8 cellular contexts compared by ENCODE assay signal in genomic region chr1:87151500-87152421, GRCh38.
DNase-seq lines count a peak whose midpoint lies in the region; ATAC-seq and TF ChIP-seq lines count a peak whose summit lies in the region.

No MANE protein-coding gene starts in this region.

- H3K9me3 Mint-ChIP-seq in IgD-negative memory B cell (peaks cover 0 to under 1% (median 0%) of the 10 kb centered on the region in 3 donors), glutamatergic neuron (ENCODE audit: unreplicated experiment) (peaks cover 1% of the 10 kb centered on the region)

- H3K4me1 ChIP-seq in urinary bladder (ENCODE audit: insufficient read depth): no peaks in the 10 kb centered on the region

- H3K4me3 Mint-ChIP-seq in IgD-negative memory B cell (peak overlapping the region; percentile 69 to 93 (median 86)), glutamatergic neuron (ENCODE audit: unreplicated experiment) (peak overlapping the region; percentile 56)

- H3K36me3 Mint-ChIP-seq in IgD-negative memory B cell (no peaks in the 10 kb centered on the region), glutamatergic neuron (ENCODE audit: unreplicated experiment) (no peaks in the 10 kb centered on the region)

- H3K36me3 ChIP-seq in urinary bladder (ENCODE audit: insufficient read depth): no peaks in the 10 kb centered on the region

- TF ChIP-seq CTCF in glutamatergic neuron (IDR thresholded peaks at IDR 0.05; ENCODE audit: partially characterized antibody, unreplicated experiment) (peak; percentile 12), omental fat pad (IDR thresholded peaks at IDR 0.05) (no peak)

- 11% methylated on average over 45 of the region's 45 CpGs for WGBS in urinary bladder

- peak overlapping the region; percentile 20 for H3K4me3 ChIP-seq in urinary bladder (ENCODE audit: low read depth, low read length)

- H3K27ac Mint-ChIP-seq in IgD-negative memory B cell (no peak overlapping the region), glutamatergic neuron (ENCODE audit: unreplicated experiment) (no peak overlapping the region)

- H3K27ac ChIP-seq in urinary bladder (ENCODE audit: low read depth): peak overlapping the region; percentile 80

- DNase-seq in GF-D8 (lab: John Stamatoyannopoulos, UW): peak; percentile 27
- DNase-seq in activated T-cell treated with anti-CD3 and anti-CD28 coated beads, Interleukin-2, amount 50 U/mL, for 1 hour: peak; percentile 25
- DNase-seq in glutamatergic neuron: peak; percentile 81
- peak; percentile 50 for DNase-seq in omental fat pad (ENCODE audit: low spot score)
- DNase-seq in NCI-H1048 (lab: John Stamatoyannopoulos, UW): no peak

- H3K4me1 Mint-ChIP-seq in IgD-negative memory B cell: peaks cover 2 to 12% (median 8%) of the 10 kb centered on the region in 3 donors
- peaks cover 34% of the 10 kb centered on the region for H3K4me1 Mint-ChIP-seq in glutamatergic neuron (ENCODE audit: low read depth, unreplicated experiment)

- ATAC-seq in GM21619 (IDR thresholded peaks at IDR 0.05; ENCODE audit: unreplicated experiment) (peak; percentile 79), omental fat pad (ENCODE audit: low FRiP score) (peak; percentile 67)

- H3K27me3 Mint-ChIP-seq in IgD-negative memory B cell: peaks cover 25% of the 10 kb centered on the region
- H3K27me3 Mint-ChIP-seq in glutamatergic neuron (ENCODE audit: unreplicated experiment): peaks cover 3% of the 10 kb centered on the region
